ENCODE assay signal across 8 cellular contexts in the genomic region with DNA sequence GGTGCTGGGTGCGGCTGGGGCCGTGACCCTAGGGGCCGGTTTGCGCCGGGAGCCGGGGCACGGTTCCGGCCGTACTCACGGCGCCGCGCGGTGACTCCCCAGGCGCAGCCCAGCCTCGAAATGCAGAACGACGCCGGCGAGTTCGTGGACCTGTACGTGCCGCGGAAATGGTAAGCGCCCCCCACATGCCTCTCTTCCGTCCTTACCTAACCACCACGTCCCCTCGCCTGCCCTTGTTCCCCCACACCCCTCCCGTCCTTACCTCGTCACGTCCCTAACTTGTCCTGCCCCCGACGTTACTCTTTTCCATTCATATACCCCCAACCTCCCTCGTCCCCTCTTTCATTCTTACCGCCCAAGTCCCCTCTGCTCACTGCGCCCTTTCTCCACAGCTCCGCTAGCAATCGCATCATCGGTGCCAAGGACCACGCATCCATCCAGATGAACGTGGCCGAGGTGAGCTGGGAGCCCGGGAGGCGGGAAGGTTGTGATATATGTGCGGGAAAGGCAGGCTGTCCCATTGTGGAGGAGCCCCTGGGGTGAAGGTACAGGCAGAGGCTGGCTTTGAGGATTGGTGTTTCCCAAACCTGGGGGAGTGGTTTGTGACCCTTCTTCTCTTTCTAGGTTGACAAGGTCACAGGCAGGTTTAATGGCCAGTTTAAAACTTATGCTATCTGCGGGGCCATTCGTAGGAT. TPM values are rescaled to one million over a fixed set of nuclear protein-coding genes. Genes with fewer than 3 reads are reported as not detected.
DNase-seq lines count a peak whose midpoint lies in the region; ATAC-seq, FAIRE-seq and TF ChIP-seq lines count a peak whose summit lies in the region.

No MANE protein-coding gene starts in this region.

- H3K36me3 Mint-ChIP-seq in naive B cell = peaks cover 0 to under 1% of the 10 kb centered on the region in 2 donors

- H3K9me3 Mint-ChIP-seq in naive B cell = no peaks in the 10 kb centered on the region

- DNase-seq in AG09309 (ENCODE audit: low read depth) = no peak
- no peak for DNase-seq in bronchial epithelial cell (ENCODE audit: low read depth)
- DNase-seq in naive B cell = no peak

- no peaks in the 10 kb centered on the region for H3K27me3 Mint-ChIP-seq in naive B cell

- peak overlapping the region; percentile 88 to 96 (median 92) for H3K4me3 Mint-ChIP-seq in naive B cell

- H3K4me1 Mint-ChIP-seq in naive B cell = peaks cover 24 to 58% (median 52%) of the 10 kb centered on the region in 3 donors

- no peaks in the 10 kb centered on the region for H3K27me3 ChIP-seq in bronchial epithelial cell (ENCODE audit: control insufficient read depth, insufficient read depth, low read length)

- TF ChIP-seq CTCF in AG09309 (IDR thresholded peaks at IDR 0.05; ENCODE audit: control insufficient read depth, insufficient read depth, low read depth, low read length, missing control alignments) (no peak), bronchial epithelial cell (IDR thresholded peaks at IDR 0.05; ENCODE audit: insufficient read depth, low read length, severe bottlenecking) (no peak)

- H3K4me3 ChIP-seq in AG09309 (ENCODE audit: control insufficient read depth, low read depth, low read length) (peak overlapping the region; percentile 85), bronchial epithelial cell (ENCODE audit: low read depth, low read length) (peak overlapping the region; percentile 97)

- ATAC-seq in HG03571 (IDR thresholded peaks at IDR 0.05; ENCODE audit: unreplicated experiment) = peak; percentile 14
- peak; percentile 15 to 16 for ATAC-seq in naive B cell (ENCODE audit: low read depth in 2 of 2)
- ATAC-seq in GM21529 (IDR thresholded peaks at IDR 0.05; ENCODE audit: unreplicated experiment) = no peak
- ATAC-seq in GM18873 (IDR thresholded peaks at IDR 0.05; ENCODE audit: low FRiP score, unreplicated experiment) = no peak
- ATAC-seq in GM19463 (IDR thresholded peaks at IDR 0.05; ENCODE audit: unreplicated experiment) = no peak
- ATAC-seq in GM18867 (IDR thresholded peaks at IDR 0.05; ENCODE audit: unreplicated experiment) = no peak

- H3K36me3 ChIP-seq in bronchial epithelial cell (ENCODE audit: control insufficient read depth, insufficient read depth, low read length) = peaks cover 17% of the 10 kb centered on the region

- no peak for FAIRE-seq in bronchial epithelial cell (lab: Jason Lieb, UNC)

- peak overlapping the region in 5 of 6 donors; percentile 70 to 96 (median 88) for H3K27ac Mint-ChIP-seq in naive B cell

RNA-seq across cellular contexts. Expression of gene RPS21, which starts 0.5 kb away (rescaled TPM):
- 1,471 and 1,737 TPM in 2 replicates for total RNA-seq in bronchial epithelial cell
- 1,000 to 10,000 TPM; 1,712 to 3,127 (median 2,557) TPM for polyA plus RNA-seq in naive B cell (ENCODE audit: low read depth in 6 of 6)

RNA-seq across cellular contexts. Expression of gene CABLES2, which starts 19.7 kb away (rescaled TPM):
- total RNA-seq in bronchial epithelial cell = 0.51 and 1.3 TPM in 2 replicates
- polyA plus RNA-seq in naive B cell (ENCODE audit: low read depth in 6 of 6) = 1 to 10 TPM in 4 of 6 donors, under 1 TPM in 1, not detected in 1; 1.00 to 3.3 (median 1.2) TPM

RNA-seq across cellular contexts. Expression of gene LAMA5, which starts 20.3 kb away (rescaled TPM):
- 61.6 and 99.5 TPM in 2 replicates for total RNA-seq in bronchial epithelial cell
- polyA plus RNA-seq in naive B cell (ENCODE audit: low read depth in 6 of 6) = 10 to 100 TPM in 1 of 6 donors, 1 to 10 TPM in 4, under 1 TPM in 1; 0.50 to 11.9 (median 6.1) TPM

RNA-seq across cellular contexts. Expression of gene RBBP8NL, which starts 40.0 kb away (rescaled TPM):
- under 0.01 and 1.0 TPM in 2 replicates for total RNA-seq in bronchial epithelial cell
- polyA plus RNA-seq in naive B cell (ENCODE audit: low read depth in 6 of 6) = not detected

Comparison
In these comparisons a context has a peak if more than half of its experiments do, and no peak if none do; other contexts are left out.
1. ATAC-seq: peak in HG03571 (single experiment) and naive B cell (2 of 2); none in GM21529 (single experiment), GM18873 (single experiment), GM19463 (single experiment) and GM18867 (single experiment).